In genomic region chr5:127305486-127305885, GRCh38 we compare ENCODE assay signal across 19 cellular contexts. TPM values are rescaled to one million over a fixed set of nuclear protein-coding genes. Genes with fewer than 3 reads are reported as not detected.
"Had no signal": no experiment of that assay in that cellular context is flagged by ENCODE, and none has a peak within 500 bp of the region (broad histone marks: within the 10 kb centered on the region; RNA-seq: fewer than 3 reads in every experiment).

No MANE protein-coding gene starts in this region.

- H3K9me3 Mint-ChIP-seq: activated CD4-positive, alpha-beta memory T cell treated with anti-CD3 and anti-CD28 coated beads, Interleukin-2, amount 10 ng/mL, durations not matched to agents 7 days and 5 days; activated T-cell treated with anti-CD3 and anti-CD28 coated beads, Interleukin-2, amount 50 U/mL, for 4 hours; memory B cell; natural killer cell treated with Interleukin-12 subunit alpha and Interleukin-12 subunit beta and Interleukin-15 and Interleukin-18, amount 100 ng/mL, for 72 hours; stimulated activated naive B cell treated with anti-CD40 and anti-IgM and Interleukin-4, amounts not matched to agents 10 μg/mL and 1 μg/mL and 100 μg/mL, for 72 hours had no signal

- H3K4me1 ChIP-seq: left lung, right atrium auricular region had no signal

- H3K27ac Mint-ChIP-seq: activated CD4-positive, alpha-beta memory T cell treated with anti-CD3 and anti-CD28 coated beads, Interleukin-2, amount 10 ng/mL, durations not matched to agents 7 days and 5 days; activated CD4-positive, alpha-beta T cell treated with anti-CD3 and anti-CD28 coated beads for 36 hours; memory B cell; natural killer cell treated with Interleukin-12 subunit alpha and Interleukin-12 subunit beta and Interleukin-15 and Interleukin-18, amount 100 ng/mL, for 72 hours; progenitor cell of endocrine pancreas; stimulated activated naive B cell treated with anti-CD40 and anti-IgM and Interleukin-4, amounts not matched to agents 10 μg/mL and 1 μg/mL and 100 μg/mL, for 72 hours; T-helper 17 cell had no signal

- H3K36me3 Mint-ChIP-seq: memory B cell; natural killer cell treated with Interleukin-12 subunit alpha and Interleukin-12 subunit beta and Interleukin-15 and Interleukin-18, amount 100 ng/mL, for 72 hours had no signal

- H3K36me3 ChIP-seq: left lung, right atrium auricular region had no signal

- H3K27me3 ChIP-seq: left lung, right atrium auricular region had no signal

- ATAC-seq: activated CD4-positive, alpha-beta T cell treated with anti-CD3 and anti-CD28 coated beads for 36 hours; activated T-cell treated with anti-CD3 and anti-CD28 coated beads, Interleukin-2, amount 50 U/mL, for 4 hours; left lung; natural killer cell treated with Interleukin-12 subunit alpha and Interleukin-12 subunit beta and Interleukin-15 and Interleukin-18, amount 100 ng/mL, for 72 hours; stimulated activated naive B cell treated with anti-CD40 and anti-IgM and Interleukin-4, amounts not matched to agents 10 μg/mL and 1 μg/mL and 100 μg/mL, for 72 hours; T-helper 17 cell had no signal

- H3K9me3 ChIP-seq: left lung had no signal

- H3K4me1 Mint-ChIP-seq: activated CD4-positive, alpha-beta memory T cell treated with anti-CD3 and anti-CD28 coated beads, Interleukin-2, amount 10 ng/mL, durations not matched to agents 7 days and 5 days; activated CD4-positive, alpha-beta T cell treated with anti-CD3 and anti-CD28 coated beads for 36 hours; memory B cell; stimulated activated naive B cell treated with anti-CD40 and anti-IgM and Interleukin-4, amounts not matched to agents 10 μg/mL and 1 μg/mL and 100 μg/mL, for 72 hours; T-helper 17 cell had no signal

- DNase-seq: activated CD4-positive, alpha-beta memory T cell treated with anti-CD3 and anti-CD28 coated beads, Interleukin-2, amount 10 ng/mL, durations not matched to agents 7 days and 5 days; activated CD4-positive, alpha-beta T cell treated with anti-CD3 and anti-CD28 coated beads for 36 hours; activated effector memory CD4-positive, alpha-beta T cell treated with Interleukin-2 at 50 U/mL for 16 hours; activated naive CD4-positive, alpha-beta T cell treated with anti-CD3 and anti-CD28 coated beads, Interleukin-2, amount 50 U/mL, for 16 hours; activated T-cell treated with anti-CD3 and anti-CD28 coated beads, Interleukin-2, amount 50 U/mL, for 4 hours; central memory CD4-positive, alpha-beta T cell; cortex of kidney; effector memory CD4-positive, alpha-beta T cell; foreskin melanocyte; left lung; occipital lobe; stimulated activated CD4-positive, alpha-beta T cell treated with anti-CD3 and anti-CD28 coated beads, Interleukin-4, amount 100 ng/mL, for 1 hour; stimulated activated naive B cell treated with anti-CD40 and anti-IgM and Interleukin-4, amounts not matched to agents 10 μg/mL and 1 μg/mL and 100 μg/mL, for 72 hours; T-helper 17 cell; trophoblast cell had no signal

- H3K4me3 Mint-ChIP-seq: activated CD4-positive, alpha-beta memory T cell treated with anti-CD3 and anti-CD28 coated beads, Interleukin-2, amount 10 ng/mL, durations not matched to agents 7 days and 5 days; activated CD4-positive, alpha-beta T cell treated with anti-CD3 and anti-CD28 coated beads for 36 hours; activated T-cell treated with anti-CD3 and anti-CD28 coated beads, Interleukin-2, amount 50 U/mL, for 4 hours; memory B cell; natural killer cell treated with Interleukin-12 subunit alpha and Interleukin-12 subunit beta and Interleukin-15 and Interleukin-18, amount 100 ng/mL, for 72 hours; stimulated activated naive B cell treated with anti-CD40 and anti-IgM and Interleukin-4, amounts not matched to agents 10 μg/mL and 1 μg/mL and 100 μg/mL, for 72 hours; T-helper 17 cell had no signal

- H3K27ac ChIP-seq: left lung, right atrium auricular region had no signal

- H3K4me3 ChIP-seq: left lung, right atrium auricular region had no signal

RNA-seq across cellular contexts. Expression of gene MEGF10, which starts 14.9 kb away (rescaled TPM):
- total RNA-seq: activated CD4-positive, alpha-beta memory T cell treated with anti-CD3 and anti-CD28 coated beads, Interleukin-2, amount 10 ng/mL, durations not matched to agents 7 days and 5 days; activated CD4-positive, alpha-beta T cell treated with anti-CD3 and anti-CD28 coated beads for 36 hours; activated T-cell treated with anti-CD3 and anti-CD28 coated beads, Interleukin-2, amount 50 U/mL, for 4 hours; natural killer cell treated with Interleukin-12 subunit alpha and Interleukin-12 subunit beta and Interleukin-15 and Interleukin-18, amount 100 ng/mL, for 72 hours; T-helper 17 cell had no signal
